9 cellular contexts compared by ENCODE assay signal in the genomic region with DNA sequence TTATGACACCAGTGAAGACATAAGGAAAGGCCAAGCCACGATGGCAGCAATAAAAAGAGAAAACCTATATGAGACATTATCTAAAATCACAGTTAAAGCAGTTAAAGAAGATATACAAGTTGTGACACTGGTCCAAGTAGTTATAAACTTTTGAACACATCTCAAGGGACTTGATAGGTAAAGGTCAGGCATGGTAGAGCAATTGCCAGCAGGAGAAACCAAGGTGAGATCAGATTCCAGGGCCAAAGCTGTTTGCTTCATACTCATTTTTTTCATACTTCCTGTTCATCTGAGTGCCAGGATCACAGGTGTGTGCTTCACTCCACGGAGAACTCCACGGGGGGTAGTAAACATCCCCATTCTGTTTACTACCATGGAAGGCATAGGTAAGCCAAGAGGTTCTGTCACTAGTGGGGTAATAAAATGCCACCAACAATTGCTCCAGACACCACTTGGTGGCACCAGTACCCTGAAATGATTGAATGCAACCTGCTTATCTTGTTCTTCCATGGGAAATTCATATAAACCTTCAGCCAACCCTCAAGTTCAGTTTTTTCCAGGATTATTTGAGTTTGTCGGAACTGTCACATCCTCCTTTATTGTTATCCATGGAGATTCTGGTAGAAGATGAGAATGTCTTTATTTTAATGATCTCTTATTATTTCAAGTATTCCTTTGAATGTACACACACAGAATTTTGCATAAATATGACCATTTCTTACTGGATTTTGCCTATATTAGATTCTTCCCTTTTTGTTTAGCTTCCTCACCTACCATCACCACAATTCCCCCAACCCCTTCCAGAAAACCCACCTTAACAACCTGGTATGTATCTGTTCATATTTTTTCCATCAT. TPM values are rescaled to one million over a fixed set of nuclear protein-coding genes. Genes with fewer than 3 reads are reported as not detected.
A peak's percentile ranks its signal among the peaks of the same experiment; 100 is the strongest.
DNase-seq lines count a peak whose midpoint lies in the region; ATAC-seq and FAIRE-seq lines count a peak whose summit lies in the region.
"Had no signal": no experiment of that assay in that cellular context is flagged by ENCODE, and none has a peak within 500 bp of the region (broad histone marks: within the 10 kb centered on the region; RNA-seq: fewer than 3 reads in every experiment).

No MANE protein-coding gene starts in this region.

- DNase-seq in NCI-H1436 (lab: John Stamatoyannopoulos, UW) = peak; percentile 0
- DNase-seq in NCI-H1436 treated with DMSO at 0.1 percent for 48 hours (lab: John Stamatoyannopoulos, UW) = no peak
- peak; percentile 25 for DNase-seq in LHCN-M2 (ENCODE audit: low read depth)
- peak; percentile 13 to 53 for DNase-seq in SJCRH30
- peak; percentile 3 for DNase-seq in foreskin melanocyte
- peak; percentile 78 for DNase-seq in small intestine

- WGBS in small intestine, 3 donors = 22 to 41% (median 30%) methylated on average over 4 of the region's 4 CpGs

- no peak for FAIRE-seq in small intestine (lab: Jason Lieb, UNC)

- H3K27me3 ChIP-seq in SJCRH30 = no peaks in the 10 kb centered on the region
- H3K27me3 ChIP-seq in small intestine (ENCODE audit: control insufficient read depth in 2 of 2, insufficient read depth in 2 of 2, low read length in 2 of 2) = no peaks in the 10 kb centered on the region

- H3K27ac ChIP-seq in SJCRH30 (no peak overlapping the region), small intestine (ENCODE audit: low read depth in 1 of 2, low read length in 1 of 2) (peak overlapping the region; percentile 14 to 36)
- H3K27ac ChIP-seq: parathyroid adenoma had no signal

- ATAC-seq in GM19463 (IDR thresholded peaks at IDR 0.05; ENCODE audit: unreplicated experiment) (no peak), HG03342 (IDR thresholded peaks at IDR 0.05; ENCODE audit: unreplicated experiment) (no peak)

- H3K36me3 ChIP-seq in SJCRH30 (no peaks in the 10 kb centered on the region), small intestine (ENCODE audit: control insufficient read depth in 2 of 2, insufficient read depth in 2 of 2, low read length in 2 of 2) (no peaks in the 10 kb centered on the region)

- H3K4me1 ChIP-seq in SJCRH30 = peaks cover 6% of the 10 kb centered on the region; the same call in 1 of the 2 replicates
- H3K4me1 ChIP-seq in small intestine (ENCODE audit: control insufficient read depth in 2 of 2, insufficient read depth in 1 of 2, low read depth in 1 of 2, low read length in 1 of 2) = peaks cover 0 to 4% of the 10 kb centered on the region in 2 donors
- H3K4me1 ChIP-seq: parathyroid adenoma had no signal

- no peak overlapping the region for H3K4me3 ChIP-seq in SJCRH30
- H3K4me3 ChIP-seq in small intestine (ENCODE audit: low read depth in 1 of 2, low read length in 2 of 2) = no peak overlapping the region

- no peaks in the 10 kb centered on the region for H3K9me3 ChIP-seq in SJCRH30 (replicated peaks)
- no peaks in the 10 kb centered on the region for H3K9me3 ChIP-seq in small intestine (ENCODE audit: control insufficient read depth, low read depth)

RNA-seq across cellular contexts. Expression of gene TSPAN8, which starts 59.2 kb away (rescaled TPM):
- 0.29 TPM in 1 of 2 replicates, not detected in the other for total RNA-seq in LHCN-M2 (2014; rRNA removed)
- 0.27 TPM for polyA plus RNA-seq in LHCN-M2 (2012)
- 0.47 and 0.79 TPM in 2 replicates for total RNA-seq in SJCRH30 (2014; rRNA removed; shearing (Covaris generic))
- 1,000 to 10,000 TPM in 2 of 3 donors, 100 to 1,000 TPM in 1; 841 to 2,154 (median 1,300) TPM for polyA plus RNA-seq in small intestine
